ENCODE assay signal across 1 cellular context in genomic region chr7:121026159-121026558, GRCh38.
A peak's percentile ranks its signal among the peaks of the same experiment; 100 is the strongest.
TF ChIP-seq lines count a peak whose summit lies in the region.

No MANE protein-coding gene starts in this region.

TF ChIP-seq in HepG2, 621 proteins besides CTCF, POLR2A, EP300 and RAD21:
- TF ChIP-seq NRL (CRISPR knock-in tag; IDR thresholded peaks at IDR 0.05; ENCODE audit: borderline replicate concordance) (no peak), ZNF431 (CRISPR knock-in tag; IDR thresholded peaks at IDR 0.05; ENCODE audit: borderline replicate concordance, low read depth) (peak; percentile 53; the same call in 1 of the 2 replicates)
